1 cellular context compared by ENCODE assay signal in genomic region chr3:72847751-72848702, GRCh38.
TF ChIP-seq lines count a peak whose summit lies in the region.

Gene SHQ1 (minus strand): TSS chr3:72848445. CDS start chr3:72848340, 105 bp downstream.

TF ChIP-seq in K562, 482 proteins besides CTCF, POLR2A, EP300 and RAD21 (continued from another document and continues in another):
- TF ChIP-seq ZNF407 (IDR thresholded peaks at IDR 0.05; ENCODE audit: low read depth) (no peak), ZNF785 (CRISPR knock-in tag; IDR thresholded peaks at IDR 0.05) (no peak), LARP7 (IDR thresholded peaks at IDR 0.05) (no peak), ADNP (tag; IDR thresholded peaks at IDR 0.05) (no peak), TFAP4 (CRISPR knock-in tag; IDR thresholded peaks at IDR 0.05; ENCODE audit: borderline replicate concordance) (peak; percentile 64; the same call in 1 of the 2 replicates), MCM3 (IDR thresholded peaks at IDR 0.05) (no peak), CSDE1 (IDR thresholded peaks at IDR 0.05) (0 out of 4 replicates have a peak, but pooled peaks of 1 of the 2 experiments have one; percentile 48), ZNF583 (CRISPR knock-in tag; IDR thresholded peaks at IDR 0.05) (no peak), CCAR2 (IDR thresholded peaks at IDR 0.05; ENCODE audit: low read depth, low read length) (no peak), HMG20B (CRISPR knock-in tag; IDR thresholded peaks at IDR 0.05) (no peak), YY1 (IDR thresholded peaks at IDR 0.05; ENCODE audit: borderline replicate concordance in 1 of 3, control insufficient read depth in 1 of 3, extremely low read depth in 1 of 3, insufficient read depth in 3 of 3, insufficient read length in 1 of 3, insufficient replicate concordance in 2 of 3, low read depth in 1 of 3, low read length in 2 of 3) (peak in 1 of 3 experiments; percentile 8), RFX1 (IDR thresholded peaks at IDR 0.05) (peak; percentile 95), ZFP36 (IDR thresholded peaks at IDR 0.05; ENCODE audit: low read depth, low read length, partially characterized antibody) (no peak), ZBTB8A (IDR thresholded peaks at IDR 0.05; ENCODE audit: partially characterized antibody) (no peak), MCM7 (IDR thresholded peaks at IDR 0.05) (no peak), TBP (optimal IDR thresholded peaks at IDR 0.05; ENCODE audit: low read depth, low read length) (no peak), ZC3H8 (IDR thresholded peaks at IDR 0.05) (no peak), POLR2H (tag; IDR thresholded peaks at IDR 0.05; ENCODE audit: low read depth) (no peak), ZBTB7A (IDR thresholded peaks at IDR 0.05; ENCODE audit: borderline replicate concordance, control insufficient read depth, low read depth, low read length) (no peak), ZNF212 (CRISPR knock-in tag; IDR thresholded peaks at IDR 0.05) (no peak), ZNF707 (CRISPR knock-in tag; conservative IDR thresholded peaks at IDR 0.05) (no peak), EZH2 (IDR thresholded peaks at IDR 0.05; ENCODE audit: borderline replicate concordance, low read depth, low read length) (no peak), BRF2 (IDR thresholded peaks at IDR 0.05; ENCODE audit: borderline replicate concordance, insufficient read depth, insufficient read length) (no peak), ZMIZ1 (IDR thresholded peaks at IDR 0.05; ENCODE audit: low read depth in 2 of 2, low read length in 2 of 2) (no peak), GABPB2 (CRISPR knock-in tag; conservative IDR thresholded peaks at IDR 0.05) (no peak), ZNF124 (CRISPR knock-in tag; IDR thresholded peaks at IDR 0.05) (no peak), NR4A1 (CRISPR knock-in tag; IDR thresholded peaks at IDR 0.05) (no peak), NR4A1 (tag; IDR thresholded peaks at IDR 0.05) (no peak), TCF3 (CRISPR knock-in tag; IDR thresholded peaks at IDR 0.05) (no peak), MAZ (CRISPR knock-in tag; conservative IDR thresholded peaks at IDR 0.05 in 1 of 2, IDR thresholded peaks at IDR 0.05 in 1 of 2) (no peak), XRCC3 (IDR thresholded peaks at IDR 0.05) (no peak), CBX1 (IDR thresholded peaks at IDR 0.05; ENCODE audit: low read depth) (0 out of 2 replicates have a peak, but pooled peaks have one; percentile 27), SETDB1 (IDR thresholded peaks at IDR 0.05; ENCODE audit: low read length) (no peak), THRA (IDR thresholded peaks at IDR 0.05) (no peak), NCOA4 (IDR thresholded peaks at IDR 0.05; ENCODE audit: partially characterized antibody) (no peak), NR3C1 (CRISPR knock-in tag; IDR thresholded peaks at IDR 0.05) (no peak), ZNF197 (CRISPR knock-in tag; IDR thresholded peaks at IDR 0.05; ENCODE audit: low read depth) (no peak), SPI1 (IDR thresholded peaks at IDR 0.05; ENCODE audit: borderline replicate concordance, low read depth, low read length) (peak; percentile 77), ZNF165 (CRISPR knock-in tag; IDR thresholded peaks at IDR 0.05; ENCODE audit: borderline replicate concordance) (no peak), ZBTB5 (IDR thresholded peaks at IDR 0.05) (no peak), TGIF2 (CRISPR knock-in tag; IDR thresholded peaks at IDR 0.05) (no peak), ZNF436 (CRISPR knock-in tag; IDR thresholded peaks at IDR 0.05) (no peak), ZNF274 (IDR thresholded peaks at IDR 0.05; ENCODE audit: borderline replicate concordance, low read depth, low read length) (no peak)
- TF ChIP-seq, protein P1, sequence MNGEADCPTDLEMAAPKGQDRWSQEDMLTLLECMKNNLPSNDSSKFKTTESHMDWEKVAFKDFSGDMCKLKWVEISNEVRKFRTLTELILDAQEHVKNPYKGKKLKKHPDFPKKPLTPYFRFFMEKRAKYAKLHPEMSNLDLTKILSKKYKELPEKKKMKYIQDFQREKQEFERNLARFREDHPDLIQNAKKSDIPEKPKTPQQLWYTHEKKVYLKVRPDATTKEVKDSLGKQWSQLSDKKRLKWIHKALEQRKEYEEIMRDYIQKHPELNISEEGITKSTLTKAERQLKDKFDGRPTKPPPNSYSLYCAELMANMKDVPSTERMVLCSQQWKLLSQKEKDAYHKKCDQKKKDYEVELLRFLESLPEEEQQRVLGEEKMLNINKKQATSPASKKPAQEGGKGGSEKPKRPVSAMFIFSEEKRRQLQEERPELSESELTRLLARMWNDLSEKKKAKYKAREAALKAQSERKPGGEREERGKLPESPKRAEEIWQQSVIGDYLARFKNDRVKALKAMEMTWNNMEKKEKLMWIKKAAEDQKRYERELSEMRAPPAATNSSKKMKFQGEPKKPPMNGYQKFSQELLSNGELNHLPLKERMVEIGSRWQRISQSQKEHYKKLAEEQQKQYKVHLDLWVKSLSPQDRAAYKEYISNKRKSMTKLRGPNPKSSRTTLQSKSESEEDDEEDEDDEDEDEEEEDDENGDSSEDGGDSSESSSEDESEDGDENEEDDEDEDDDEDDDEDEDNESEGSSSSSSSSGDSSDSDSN (IDR thresholded peaks at IDR 0.05; ENCODE audit: borderline replicate concordance in 1 of 2, low read depth in 2 of 2, low read length in 2 of 2): no peak
- TF ChIP-seq, protein P2, sequence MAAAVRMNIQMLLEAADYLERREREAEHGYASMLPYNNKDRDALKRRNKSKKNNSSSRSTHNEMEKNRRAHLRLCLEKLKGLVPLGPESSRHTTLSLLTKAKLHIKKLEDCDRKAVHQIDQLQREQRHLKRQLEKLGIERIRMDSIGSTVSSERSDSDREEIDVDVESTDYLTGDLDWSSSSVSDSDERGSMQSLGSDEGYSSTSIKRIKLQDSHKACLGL (CRISPR knock-in tag; IDR thresholded peaks at IDR 0.05; ENCODE audit: borderline replicate concordance, poor library complexity, severe bottlenecking): no peak
